ENCODE assay signal across 1 cellular context in genomic region chr19:4911314-4911713, GRCh38.
TF ChIP-seq lines count a peak whose summit lies in the region.

No MANE protein-coding gene starts in this region.

TF ChIP-seq in GM23338, 12 proteins besides CTCF, POLR2A, EP300 and RAD21 (continued from another document):
- no peak for TF ChIP-seq ZNF462 (CRISPR knock-in tag; IDR thresholded peaks at IDR 0.05)
- TF ChIP-seq ZNF331 (CRISPR knock-in tag; IDR thresholded peaks at IDR 0.05; ENCODE audit: low read depth): no peak
- TF ChIP-seq ETS1 (IDR thresholded peaks at IDR 0.05): no peak
- no peak for TF ChIP-seq JUNB (IDR thresholded peaks at IDR 0.05; ENCODE audit: unreplicated experiment)
- no peak for TF ChIP-seq CREB1 (CRISPR knock-in tag; IDR thresholded peaks at IDR 0.05; ENCODE audit: low read depth)
- no peak for TF ChIP-seq NANOG (IDR thresholded peaks at IDR 0.05; ENCODE audit: borderline replicate concordance)
- TF ChIP-seq STAT1 (IDR thresholded peaks at IDR 0.05; ENCODE audit: unreplicated experiment): no peak
- TF ChIP-seq POLR2AphosphoS5 (IDR thresholded peaks at IDR 0.05; ENCODE audit: low read depth): no peak
- TF ChIP-seq REST (IDR thresholded peaks at IDR 0.05; ENCODE audit: unreplicated experiment): no peak
- TF ChIP-seq ZNF114 (CRISPR knock-in tag; IDR thresholded peaks at IDR 0.05): no peak
